Comparison of ENCODE assay signal across 9 cellular contexts in genomic region chr15:34583399-34584320, GRCh38. TPM values are rescaled to one million over a fixed set of nuclear protein-coding genes. Genes with fewer than 3 reads are reported as not detected.
DNase-seq lines count a peak whose midpoint lies in the region; ATAC-seq and TF ChIP-seq lines count a peak whose summit lies in the region.
"Had no signal": no experiment of that assay in that cellular context is flagged by ENCODE, and none has a peak within 500 bp of the region (broad histone marks: within the 10 kb centered on the region; RNA-seq: fewer than 3 reads in every experiment).

Gene GOLGA8B (minus strand): TSS chr15:34583651. CDS start chr15:34535912, 47,739 bp downstream.

- ATAC-seq in HG02973 (IDR thresholded peaks at IDR 0.05; ENCODE audit: unreplicated experiment) (peak; percentile 66), left lobe of liver (peak; percentile 85)

- peak within 1 kb of the TSS; percentile 82 for H3K4me3 ChIP-seq in colonic mucosa

- no peaks in the 10 kb centered on the region for H3K36me3 ChIP-seq in colonic mucosa

- no peaks in the 10 kb centered on the region for H3K4me1 ChIP-seq in colonic mucosa

- peaks cover 5% of the 10 kb centered on the region for H3K27me3 ChIP-seq in colonic mucosa

- H3K9ac ChIP-seq in colonic mucosa (ENCODE audit: low read depth in 2 of 2, low read length in 2 of 2) = peak within 1 kb of the TSS; percentile 26 to 63

- no peak within 1 kb of the TSS for H3K27ac ChIP-seq in colonic mucosa

- no peaks in the 10 kb centered on the region for H3K9me3 ChIP-seq in colonic mucosa

- DNase-seq in NCI-H2029 (lab: John Stamatoyannopoulos, UW) = peak; percentile 0
- no peak for DNase-seq in NCI-H2029 treated with DMSO at 0.1 percent for 48 hours (lab: John Stamatoyannopoulos, UW)
- DNase-seq in NCI-H2171 treated with DMSO at 0.1 percent for 48 hours (lab: John Stamatoyannopoulos, UW) = peak; percentile 83
- peak; percentile 62 to 66 for DNase-seq in activated CD4-positive, alpha-beta T cell treated with anti-CD3 and anti-CD28 coated beads for 24 hours (ENCODE audit: low read depth in 2 of 2)
- DNase-seq in colonic mucosa = peak; percentile 77
- peak; percentile 87 for DNase-seq in left lobe of liver (ENCODE audit: low spot score)
- DNase-seq in stimulated activated CD4-positive, alpha-beta T cell treated with anti-CD3 and anti-CD28 coated beads, Interleukin-2, amount 100 ng/mL, for 4 hours (ENCODE audit: low read depth) = peak; percentile 75
- DNase-seq: DND-41 had no signal

- TF ChIP-seq CTCF in colonic mucosa (IDR thresholded peaks at IDR 0.05) = no peak

- intact Hi-C loops in colonic mucosa (cut with DNase I) = loop anchor here (5.0 to 10.0 kb wide), 2 partner anchors 71 to 519 kb away; no protein-coding TSS in a partner anchor

RNA-seq across cellular contexts. Expression of gene GOLGA8B, which starts in this region (rescaled TPM):
- total RNA-seq in colonic mucosa (10 to 100 TPM; 10.2 to 20.7 TPM), left lobe of liver (41.6 TPM)
